1 cellular context compared by ENCODE assay signal in genomic region chr5:106985174-106985573, GRCh38.
A peak's percentile ranks its signal among the peaks of the same experiment; 100 is the strongest.
TF ChIP-seq lines count a peak whose summit lies in the region.

No MANE protein-coding gene starts in this region.

TF ChIP-seq in WTC11, 78 proteins besides CTCF, POLR2A, EP300 and RAD21 (continued from another document):
- TF ChIP-seq ERG (CRISPR knock-in tag; IDR thresholded peaks at IDR 0.05) (no peak), ZNF416 (CRISPR knock-in tag; IDR thresholded peaks at IDR 0.05) (0 out of 2 replicates have a peak, but pooled peaks have one; percentile 71), ZNF281 (CRISPR knock-in tag; IDR thresholded peaks at IDR 0.05) (no peak), NR2C2 (CRISPR knock-in tag; IDR thresholded peaks at IDR 0.05) (no peak), ESRRA (CRISPR knock-in tag; IDR thresholded peaks at IDR 0.05; ENCODE audit: borderline replicate concordance) (no peak), FOXJ3 (CRISPR knock-in tag; IDR thresholded peaks at IDR 0.05; ENCODE audit: borderline replicate concordance) (no peak), ZNF671 (CRISPR knock-in tag; IDR thresholded peaks at IDR 0.05) (0 out of 2 replicates have a peak, but pooled peaks have one; percentile 20)
- TF ChIP-seq, protein P1, sequence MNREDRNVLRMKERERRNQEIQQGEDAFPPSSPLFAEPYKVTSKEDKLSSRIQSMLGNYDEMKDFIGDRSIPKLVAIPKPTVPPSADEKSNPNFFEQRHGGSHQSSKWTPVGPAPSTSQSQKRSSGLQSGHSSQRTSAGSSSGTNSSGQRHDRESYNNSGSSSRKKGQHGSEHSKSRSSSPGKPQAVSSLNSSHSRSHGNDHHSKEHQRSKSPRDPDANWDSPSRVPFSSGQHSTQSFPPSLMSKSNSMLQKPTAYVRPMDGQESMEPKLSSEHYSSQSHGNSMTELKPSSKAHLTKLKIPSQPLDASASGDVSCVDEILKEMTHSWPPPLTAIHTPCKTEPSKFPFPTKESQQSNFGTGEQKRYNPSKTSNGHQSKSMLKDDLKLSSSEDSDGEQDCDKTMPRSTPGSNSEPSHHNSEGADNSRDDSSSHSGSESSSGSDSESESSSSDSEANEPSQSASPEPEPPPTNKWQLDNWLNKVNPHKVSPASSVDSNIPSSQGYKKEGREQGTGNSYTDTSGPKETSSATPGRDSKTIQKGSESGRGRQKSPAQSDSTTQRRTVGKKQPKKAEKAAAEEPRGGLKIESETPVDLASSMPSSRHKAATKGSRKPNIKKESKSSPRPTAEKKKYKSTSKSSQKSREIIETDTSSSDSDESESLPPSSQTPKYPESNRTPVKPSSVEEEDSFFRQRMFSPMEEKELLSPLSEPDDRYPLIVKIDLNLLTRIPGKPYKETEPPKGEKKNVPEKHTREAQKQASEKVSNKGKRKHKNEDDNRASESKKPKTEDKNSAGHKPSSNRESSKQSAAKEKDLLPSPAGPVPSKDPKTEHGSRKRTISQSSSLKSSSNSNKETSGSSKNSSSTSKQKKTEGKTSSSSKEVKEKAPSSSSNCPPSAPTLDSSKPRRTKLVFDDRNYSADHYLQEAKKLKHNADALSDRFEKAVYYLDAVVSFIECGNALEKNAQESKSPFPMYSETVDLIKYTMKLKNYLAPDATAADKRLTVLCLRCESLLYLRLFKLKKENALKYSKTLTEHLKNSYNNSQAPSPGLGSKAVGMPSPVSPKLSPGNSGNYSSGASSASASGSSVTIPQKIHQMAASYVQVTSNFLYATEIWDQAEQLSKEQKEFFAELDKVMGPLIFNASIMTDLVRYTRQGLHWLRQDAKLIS (CRISPR knock-in tag; IDR thresholded peaks at IDR 0.05; ENCODE audit: borderline replicate concordance): no peak
- TF ChIP-seq, protein P2, sequence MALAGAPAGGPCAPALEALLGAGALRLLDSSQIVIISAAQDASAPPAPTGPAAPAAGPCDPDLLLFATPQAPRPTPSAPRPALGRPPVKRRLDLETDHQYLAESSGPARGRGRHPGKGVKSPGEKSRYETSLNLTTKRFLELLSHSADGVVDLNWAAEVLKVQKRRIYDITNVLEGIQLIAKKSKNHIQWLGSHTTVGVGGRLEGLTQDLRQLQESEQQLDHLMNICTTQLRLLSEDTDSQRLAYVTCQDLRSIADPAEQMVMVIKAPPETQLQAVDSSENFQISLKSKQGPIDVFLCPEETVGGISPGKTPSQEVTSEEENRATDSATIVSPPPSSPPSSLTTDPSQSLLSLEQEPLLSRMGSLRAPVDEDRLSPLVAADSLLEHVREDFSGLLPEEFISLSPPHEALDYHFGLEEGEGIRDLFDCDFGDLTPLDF (CRISPR knock-in tag; IDR thresholded peaks at IDR 0.05): no peak
- TF ChIP-seq, protein P3, sequence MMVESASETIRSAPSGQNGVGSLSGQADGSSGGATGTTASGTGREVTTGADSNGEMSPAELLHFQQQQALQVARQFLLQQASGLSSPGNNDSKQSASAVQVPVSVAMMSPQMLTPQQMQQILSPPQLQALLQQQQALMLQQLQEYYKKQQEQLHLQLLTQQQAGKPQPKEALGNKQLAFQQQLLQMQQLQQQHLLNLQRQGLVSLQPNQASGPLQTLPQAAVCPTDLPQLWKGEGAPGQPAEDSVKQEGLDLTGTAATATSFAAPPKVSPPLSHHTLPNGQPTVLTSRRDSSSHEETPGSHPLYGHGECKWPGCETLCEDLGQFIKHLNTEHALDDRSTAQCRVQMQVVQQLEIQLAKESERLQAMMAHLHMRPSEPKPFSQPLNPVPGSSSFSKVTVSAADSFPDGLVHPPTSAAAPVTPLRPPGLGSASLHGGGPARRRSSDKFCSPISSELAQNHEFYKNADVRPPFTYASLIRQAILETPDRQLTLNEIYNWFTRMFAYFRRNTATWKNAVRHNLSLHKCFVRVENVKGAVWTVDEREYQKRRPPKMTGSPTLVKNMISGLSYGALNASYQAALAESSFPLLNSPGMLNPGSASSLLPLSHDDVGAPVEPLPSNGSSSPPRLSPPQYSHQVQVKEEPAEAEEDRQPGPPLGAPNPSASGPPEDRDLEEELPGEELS (CRISPR knock-in tag; IDR thresholded peaks at IDR 0.05): no peak
- TF ChIP-seq, protein P4, sequence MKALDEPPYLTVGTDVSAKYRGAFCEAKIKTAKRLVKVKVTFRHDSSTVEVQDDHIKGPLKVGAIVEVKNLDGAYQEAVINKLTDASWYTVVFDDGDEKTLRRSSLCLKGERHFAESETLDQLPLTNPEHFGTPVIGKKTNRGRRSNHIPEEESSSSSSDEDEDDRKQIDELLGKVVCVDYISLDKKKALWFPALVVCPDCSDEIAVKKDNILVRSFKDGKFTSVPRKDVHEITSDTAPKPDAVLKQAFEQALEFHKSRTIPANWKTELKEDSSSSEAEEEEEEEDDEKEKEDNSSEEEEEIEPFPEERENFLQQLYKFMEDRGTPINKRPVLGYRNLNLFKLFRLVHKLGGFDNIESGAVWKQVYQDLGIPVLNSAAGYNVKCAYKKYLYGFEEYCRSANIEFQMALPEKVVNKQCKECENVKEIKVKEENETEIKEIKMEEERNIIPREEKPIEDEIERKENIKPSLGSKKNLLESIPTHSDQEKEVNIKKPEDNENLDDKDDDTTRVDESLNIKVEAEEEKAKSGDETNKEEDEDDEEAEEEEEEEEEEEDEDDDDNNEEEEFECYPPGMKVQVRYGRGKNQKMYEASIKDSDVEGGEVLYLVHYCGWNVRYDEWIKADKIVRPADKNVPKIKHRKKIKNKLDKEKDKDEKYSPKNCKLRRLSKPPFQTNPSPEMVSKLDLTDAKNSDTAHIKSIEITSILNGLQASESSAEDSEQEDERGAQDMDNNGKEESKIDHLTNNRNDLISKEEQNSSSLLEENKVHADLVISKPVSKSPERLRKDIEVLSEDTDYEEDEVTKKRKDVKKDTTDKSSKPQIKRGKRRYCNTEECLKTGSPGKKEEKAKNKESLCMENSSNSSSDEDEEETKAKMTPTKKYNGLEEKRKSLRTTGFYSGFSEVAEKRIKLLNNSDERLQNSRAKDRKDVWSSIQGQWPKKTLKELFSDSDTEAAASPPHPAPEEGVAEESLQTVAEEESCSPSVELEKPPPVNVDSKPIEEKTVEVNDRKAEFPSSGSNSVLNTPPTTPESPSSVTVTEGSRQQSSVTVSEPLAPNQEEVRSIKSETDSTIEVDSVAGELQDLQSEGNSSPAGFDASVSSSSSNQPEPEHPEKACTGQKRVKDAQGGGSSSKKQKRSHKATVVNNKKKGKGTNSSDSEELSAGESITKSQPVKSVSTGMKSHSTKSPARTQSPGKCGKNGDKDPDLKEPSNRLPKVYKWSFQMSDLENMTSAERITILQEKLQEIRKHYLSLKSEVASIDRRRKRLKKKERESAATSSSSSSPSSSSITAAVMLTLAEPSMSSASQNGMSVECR (CRISPR knock-in tag; IDR thresholded peaks at IDR 0.05; ENCODE audit: borderline replicate concordance): no peak
